ENCODE assay signal across 20 cellular contexts in the genomic region with DNA sequence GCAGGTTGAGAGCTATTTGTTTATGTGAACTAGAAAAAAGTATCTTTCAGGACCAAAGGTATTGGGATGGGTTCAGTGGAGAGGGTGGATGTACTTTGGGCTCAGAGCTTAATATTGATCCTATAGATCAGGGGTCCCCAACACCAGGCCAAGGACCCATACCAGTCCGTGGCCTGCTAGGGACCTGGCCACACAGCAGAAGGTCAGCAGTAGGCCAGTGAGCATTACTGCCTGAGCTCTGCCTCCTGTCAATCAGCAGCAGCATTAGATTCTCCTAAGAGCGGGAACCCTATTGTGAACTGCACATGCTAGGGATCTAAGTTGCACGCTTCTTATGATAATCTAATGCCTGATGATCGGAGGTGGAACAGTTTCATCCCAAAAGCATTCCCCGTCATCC.
DNase-seq lines count a peak whose midpoint lies in the region; ATAC-seq, FAIRE-seq and TF ChIP-seq lines count a peak whose summit lies in the region.
"Had no signal": no experiment of that assay in that cellular context is flagged by ENCODE, and none has a peak within 500 bp of the region (broad histone marks: within the 10 kb centered on the region; RNA-seq: fewer than 3 reads in every experiment).

No MANE protein-coding gene starts in this region.

- POLR2A ChIA-PET in SK-N-SH (lab: Yijun Ruan, JAX): no interaction called here
- POLR2A ChIA-PET in activated CD8-positive, alpha-beta T cell treated with anti-CD3 and anti-CD28 coated beads, Interleukin-2, amount 10 ng/mL, durations not matched to agents 7 days and 5 days (lab: Charles Lee): interaction anchor here (0.6 kb wide), 1 partner anchor 791 kb away, joined by 3 read pairs; no protein-coding TSS in a partner anchor
- POLR2A ChIA-PET in activated CD8-positive, alpha-beta T cell treated with anti-CD3 and anti-CD28 coated beads for 36 hours (lab: Charles Lee): no interaction called here
- POLR2A ChIA-PET in PC-3 (lab: Charles Lee; ENCODE audit: unreplicated experiment): no interaction called here
- POLR2A ChIA-PET in endothelial cell of umbilical vein (lab: Charles Lee): interaction anchor here (1.5 kb wide), 1 partner anchor 93 kb away, joined by 8 read pairs; no protein-coding TSS in a partner anchor

- H3K4me1 ChIP-seq in SK-N-SH (ENCODE audit: control insufficient read depth in 1 of 2, insufficient read depth in 2 of 2, low read depth in 1 of 2, low read length in 1 of 2) (no peaks in the 10 kb centered on the region), PC-3 (ENCODE audit: insufficient read depth, low read length) (peaks cover 35% of the 10 kb centered on the region), endothelial cell of umbilical vein (ENCODE audit: control insufficient read depth, extremely low read depth, insufficient read depth, low read length) (peaks cover 39% of the 10 kb centered on the region)
- H3K4me1 ChIP-seq: BLaER1, Caco-2 had no signal

- H3K27me3 ChIP-seq in SK-N-SH (ENCODE audit: insufficient read depth) (no peaks in the 10 kb centered on the region), PC-3 (ENCODE audit: low read length) (no peaks in the 10 kb centered on the region), endothelial cell of umbilical vein (ENCODE audit: control insufficient read depth in 2 of 2, insufficient read depth in 2 of 2, low read length in 2 of 2) (no peaks in the 10 kb centered on the region)
- H3K27me3 ChIP-seq: BLaER1 had no signal

- H3F3A ChIP-seq in SK-N-SH (replicated peaks; ENCODE audit: insufficient read depth): peaks cover 24% of the 10 kb centered on the region
- no peaks in the 10 kb centered on the region for H3F3A ChIP-seq in PC-3 (ENCODE audit: low read length, unreplicated experiment)

- no peak for TF ChIP-seq POLR2A in endothelial cell of umbilical vein (IDR thresholded peaks at IDR 0.05; ENCODE audit: low read depth, low read length)

- no peaks in the 10 kb centered on the region for H3K36me3 Mint-ChIP-seq in activated CD8-positive, alpha-beta T cell treated with anti-CD3 and anti-CD28 coated beads, Interleukin-2, amount 10 ng/mL, durations not matched to agents 7 days and 5 days (ENCODE audit: low read depth)
- H3K36me3 Mint-ChIP-seq in activated CD8-positive, alpha-beta T cell treated with anti-CD3 and anti-CD28 coated beads for 36 hours (ENCODE audit: low read depth): no peaks in the 10 kb centered on the region
- H3K36me3 Mint-ChIP-seq: CD4-positive, CD25-positive, alpha-beta regulatory T cell; CD8-positive, alpha-beta T cell had no signal

- CTCF ChIA-PET in SK-N-SH (lab: Yijun Ruan, JAX) (interaction anchor here (0.7 to 3.7 kb wide), 19 partner anchors 10 to 1048 kb away, joined by 3 to 45 read pairs (median 4); no protein-coding TSS in a partner anchor), PC-3 (lab: Charles Lee) (interaction anchor here (1.0 kb wide), 1 partner anchor 106 kb away, joined by 3 read pairs; no protein-coding TSS in a partner anchor), endothelial cell of umbilical vein (lab: Charles Lee) (interaction anchor here (0.7 to 5.0 kb wide), 36 partner anchors 9 to 514 kb away, joined by 3 to 45 read pairs (median 4); partner anchors contain the start of gene PLPP4)
- CTCF ChIA-PET in activated CD8-positive, alpha-beta T cell treated with anti-CD3 and anti-CD28 coated beads, Interleukin-2, amount 10 ng/mL, durations not matched to agents 7 days and 5 days (lab: Charles Lee): interaction anchor here (0.8 to 3.1 kb wide), 4 partner anchors 10 to 514 kb away, joined by 3 to 18 read pairs (median 4); no protein-coding TSS in a partner anchor
- CTCF ChIA-PET in activated CD8-positive, alpha-beta T cell treated with anti-CD3 and anti-CD28 coated beads for 36 hours (lab: Charles Lee): interaction anchor here (0.8 to 1.5 kb wide), 3 partner anchors 10 to 130 kb away, joined by 3 to 5 read pairs (median 4); no protein-coding TSS in a partner anchor

- H3K9me2 ChIP-seq in SK-N-SH (no peaks in the 10 kb centered on the region), PC-3 (replicated peaks; ENCODE audit: low read length) (no peaks in the 10 kb centered on the region)

- peaks cover 2% of the 10 kb centered on the region for H3K27me3 Mint-ChIP-seq in activated CD8-positive, alpha-beta T cell treated with anti-CD3 and anti-CD28 coated beads, Interleukin-2, amount 10 ng/mL, durations not matched to agents 7 days and 5 days (ENCODE audit: low read depth)
- H3K27me3 Mint-ChIP-seq in activated CD8-positive, alpha-beta T cell treated with anti-CD3 and anti-CD28 coated beads for 36 hours: peaks cover 8% of the 10 kb centered on the region
- H3K27me3 Mint-ChIP-seq: CD4-positive, CD25-positive, alpha-beta regulatory T cell had no signal

- FAIRE-seq in endothelial cell of umbilical vein (lab: Jason Lieb, UNC): no peak

- DNase-seq in SK-N-SH (no peak), PC-3 (no peak), endothelial cell of umbilical vein (ENCODE audit: low read depth, low spot score) (no peak), T-helper 2 cell (no peak)
- no peak for DNase-seq in activated CD8-positive, alpha-beta T cell treated with anti-CD3 and anti-CD28 coated beads, Interleukin-2, amount 10 ng/mL, durations not matched to agents 7 days and 5 days
- no peak for DNase-seq in activated CD8-positive, alpha-beta T cell treated with anti-CD3 and anti-CD28 coated beads for 36 hours
- DNase-seq: Caco-2; CD8-positive, alpha-beta T cell; DMS153; DND-41; H9 had no signal

- no peak for TF ChIP-seq CTCF in SK-N-SH (IDR thresholded peaks at IDR 0.05)
- TF ChIP-seq CTCF in activated CD8-positive, alpha-beta T cell treated with anti-CD3 and anti-CD28 coated beads for 36 hours (IDR thresholded peaks at IDR 0.05): no peak
- no peak for TF ChIP-seq CTCF in PC-3 (conservative IDR thresholded peaks at IDR 0.05; ENCODE audit: low read depth, low read length)
- no peak for TF ChIP-seq CTCF in endothelial cell of umbilical vein (IDR thresholded peaks at IDR 0.05; ENCODE audit: extremely low read depth in 1 of 2, insufficient read depth in 1 of 2, low read depth in 1 of 2, low read length in 2 of 2)

- H3K27ac Mint-ChIP-seq in activated CD8-positive, alpha-beta T cell treated with anti-CD3 and anti-CD28 coated beads, Interleukin-2, amount 10 ng/mL, durations not matched to agents 7 days and 5 days: no peak overlapping the region
- H3K27ac Mint-ChIP-seq in activated CD8-positive, alpha-beta T cell treated with anti-CD3 and anti-CD28 coated beads for 36 hours: no peak overlapping the region
- H3K27ac Mint-ChIP-seq: B cell; CD8-positive, alpha-beta T cell; GM23338; H9; HFFc6 had no signal

- no peak overlapping the region for H3K4me2 ChIP-seq in SK-N-SH
- peak overlapping the region; percentile 82 for H3K4me2 ChIP-seq in PC-3 (ENCODE audit: low read length)
- H3K4me2 ChIP-seq in endothelial cell of umbilical vein (ENCODE audit: insufficient read depth, low read length): peak overlapping the region; percentile 89
- H3K4me2 ChIP-seq: BLaER1, GM23338 had no signal

- no peaks in the 10 kb centered on the region for H3K9me3 Mint-ChIP-seq in activated CD8-positive, alpha-beta T cell treated with anti-CD3 and anti-CD28 coated beads, Interleukin-2, amount 10 ng/mL, durations not matched to agents 7 days and 5 days (ENCODE audit: insufficient read depth)
- H3K9me3 Mint-ChIP-seq in activated CD8-positive, alpha-beta T cell treated with anti-CD3 and anti-CD28 coated beads for 36 hours: no peaks in the 10 kb centered on the region
- H3K9me3 Mint-ChIP-seq: CD4-positive, CD25-positive, alpha-beta regulatory T cell; CD8-positive, alpha-beta T cell; H9; HFFc6 had no signal

- H3K36me3 ChIP-seq in SK-N-SH (replicated peaks in 1 of 2; ENCODE audit: control insufficient read depth in 1 of 2, insufficient read depth in 2 of 2, low read length in 1 of 2) (no peaks in the 10 kb centered on the region), PC-3 (ENCODE audit: low read depth, low read length) (no peaks in the 10 kb centered on the region), endothelial cell of umbilical vein (ENCODE audit: control insufficient read depth in 2 of 2, extremely low read depth in 1 of 2, insufficient read depth in 2 of 2, low read length in 2 of 2) (no peaks in the 10 kb centered on the region)
- H3K36me3 ChIP-seq: BLaER1 had no signal

- H3K9me3 ChIP-seq in SK-N-SH: no peaks in the 10 kb centered on the region
- H3K9me3 ChIP-seq in PC-3 (ENCODE audit: low read length): no peaks in the 10 kb centered on the region
- no peaks in the 10 kb centered on the region for H3K9me3 ChIP-seq in endothelial cell of umbilical vein (replicated peaks; ENCODE audit: control insufficient read depth, insufficient read depth, low read length)
- H3K9me3 ChIP-seq: BLaER1, Caco-2 had no signal

- dilution Hi-C loops in endothelial cell of umbilical vein (cut with MboI; ENCODE audit: extremely low pct_ligation_motif_present, low sequenced_read_pairs): no loop called here

- TF ChIP-seq RAD21 in SK-N-SH (IDR thresholded peaks at IDR 0.05; ENCODE audit: low read length): no peak

- 63% methylated on average over 3 of the region's 5 CpGs for WGBS in SK-N-SH (ENCODE audit: low lambda C conversion rate)

- no peak overlapping the region for H3K9ac ChIP-seq in SK-N-SH
- H3K9ac ChIP-seq in PC-3 (ENCODE audit: low read length): peak overlapping the region; percentile 36; the same call in 1 of the 2 replicates
- H3K9ac ChIP-seq in endothelial cell of umbilical vein (replicated peaks; ENCODE audit: extremely low read depth, insufficient read depth, low read length): peak overlapping the region; percentile 45
- H3K9ac ChIP-seq: BLaER1 had no signal

- ATAC-seq in SK-N-SH treated with all-trans-retinoic acid at 6 μM for 48 hours (peak; percentile 27; the same call in 1 of the 3 replicates), PC-3 (no peak), GM19035 (IDR thresholded peaks at IDR 0.05; ENCODE audit: unreplicated experiment) (no peak)
- peak; percentile 37 for ATAC-seq in activated CD8-positive, alpha-beta T cell treated with anti-CD3 and anti-CD28 coated beads, Interleukin-2, amount 10 ng/mL, durations not matched to agents 7 days and 5 days
- ATAC-seq in activated CD8-positive, alpha-beta T cell treated with anti-CD3 and anti-CD28 coated beads for 36 hours: no peak
- ATAC-seq: CD8-positive, alpha-beta T cell had no signal

- H3K4me1 Mint-ChIP-seq in activated CD8-positive, alpha-beta T cell treated with anti-CD3 and anti-CD28 coated beads, Interleukin-2, amount 10 ng/mL, durations not matched to agents 7 days and 5 days (ENCODE audit: low read depth): no peaks in the 10 kb centered on the region
- no peaks in the 10 kb centered on the region for H3K4me1 Mint-ChIP-seq in activated CD8-positive, alpha-beta T cell treated with anti-CD3 and anti-CD28 coated beads for 36 hours (ENCODE audit: low read depth)
- H3K4me1 Mint-ChIP-seq: B cell; CD4-positive, CD25-positive, alpha-beta regulatory T cell; GM23338 had no signal

- H4K20me1 ChIP-seq in SK-N-SH (ENCODE audit: insufficient read depth) (no peaks in the 10 kb centered on the region), PC-3 (ENCODE audit: low read length) (no peaks in the 10 kb centered on the region), endothelial cell of umbilical vein (replicated peaks; ENCODE audit: control insufficient read depth, extremely low read depth, insufficient read depth, low read length) (no peaks in the 10 kb centered on the region)
- H4K20me1 ChIP-seq: BLaER1 had no signal

- intact Hi-C loops in activated CD8-positive, alpha-beta T cell treated with anti-CD3 and anti-CD28 coated beads for 36 hours (cut with micrococcal nuclease): loop anchor here (5.0 kb wide), 1 partner anchor 313 kb away; no protein-coding TSS in a partner anchor
- intact Hi-C loops in PC-3 (cut with micrococcal nuclease): loop anchor here (2.0 kb wide), 1 partner anchor 135 kb away; no protein-coding TSS in a partner anchor
- intact Hi-C loops in endothelial cell of umbilical vein (cut with micrococcal nuclease): loop anchor here (1.0 to 2.0 kb wide), 5 partner anchors 51 to 513 kb away; partner anchors contain the start of genes PLPP4 and WDR11

- no peaks in the 10 kb centered on the region for H3K9me1 ChIP-seq in endothelial cell of umbilical vein (replicated peaks; ENCODE audit: control insufficient read depth, extremely low read depth, insufficient read depth, low read length)

- no TSS peak for BruUV-seq in PC-3 (replicated peaks; lab: Mats Ljungman, UMichigan)
- no TSS peak for BruUV-seq in endothelial cell of umbilical vein (replicated peaks; lab: Mats Ljungman, UMichigan)

- H2AFZ ChIP-seq in SK-N-SH (ENCODE audit: low read depth) (no peak overlapping the region), PC-3 (ENCODE audit: low read length) (0 out of 2 replicates have a peak overlapping the region, but pooled peaks have one; percentile 36), endothelial cell of umbilical vein (ENCODE audit: low read depth, low read length) (no peak overlapping the region)
- H2AFZ ChIP-seq: GM23338 had no signal

- H3K27ac ChIP-seq in SK-N-SH (ENCODE audit: low read depth in 2 of 2, low read length in 1 of 2) (no peak overlapping the region), PC-3 (ENCODE audit: low read length) (peak overlapping the region; percentile 80), endothelial cell of umbilical vein (ENCODE audit: insufficient read depth, low read depth, low read length) (peak overlapping the region; percentile 81)
- H3K27ac ChIP-seq: 22Rv1, BLaER1, C4-2B had no signal

- H3K4me3 ChIP-seq in SK-N-SH (ENCODE audit: low read depth in 2 of 2, low read length in 1 of 2): no peak overlapping the region
- H3K4me3 ChIP-seq in PC-3 (ENCODE audit: low read length): peak overlapping the region; percentile 64
- H3K4me3 ChIP-seq in endothelial cell of umbilical vein (replicated peaks in 1 of 3; ENCODE audit: insufficient read depth in 1 of 3, low read depth in 1 of 3, low read length in 3 of 3): peak overlapping the region in 2 of 3 experiments; percentile 6 to 61
- H3K4me3 ChIP-seq: BLaER1, GM23338 had no signal

- no peak for TF ChIP-seq EP300 in SK-N-SH (IDR thresholded peaks at IDR 0.05; ENCODE audit: borderline replicate concordance in 1 of 2, low read depth in 1 of 2, low read length in 1 of 2)

- H3K79me2 ChIP-seq in SK-N-SH (ENCODE audit: insufficient read depth) (no peaks in the 10 kb centered on the region), PC-3 (ENCODE audit: low read length) (peaks cover 29% of the 10 kb centered on the region), endothelial cell of umbilical vein (ENCODE audit: control insufficient read depth, insufficient read depth, low read length) (peaks cover 45% of the 10 kb centered on the region)

- no peak overlapping the region for H3K4me3 Mint-ChIP-seq in activated CD8-positive, alpha-beta T cell treated with anti-CD3 and anti-CD28 coated beads, Interleukin-2, amount 10 ng/mL, durations not matched to agents 7 days and 5 days
- no peak overlapping the region for H3K4me3 Mint-ChIP-seq in activated CD8-positive, alpha-beta T cell treated with anti-CD3 and anti-CD28 coated beads for 36 hours
- H3K4me3 Mint-ChIP-seq: B cell; CD4-positive, CD25-positive, alpha-beta regulatory T cell; CD8-positive, alpha-beta T cell; GM23338; H9; HFFc6 had no signal

Comparison
In these comparisons a context has a peak if more than half of its experiments do, and no peak if none do; other contexts are left out.
1. ATAC-seq: peak in SK-N-SH treated with all-trans-retinoic acid at 6 μM for 48 hours (single experiment) and activated CD8-positive, alpha-beta T cell treated with anti-CD3 and anti-CD28 coated beads, Interleukin-2, amount 10 ng/mL, durations not matched to agents 7 days and 5 days (single experiment); none in activated CD8-positive, alpha-beta T cell treated with anti-CD3 and anti-CD28 coated beads for 36 hours (single experiment), PC-3 (single experiment) and GM19035 (single experiment).
2. POLR2A ChIA-PET loops: an anchor here in activated CD8-positive, alpha-beta T cell treated with anti-CD3 and anti-CD28 coated beads, Interleukin-2, amount 10 ng/mL, durations not matched to agents 7 days and 5 days (0.6 kb wide) and endothelial cell of umbilical vein (1.5 kb wide); none called in SK-N-SH, activated CD8-positive, alpha-beta T cell treated with anti-CD3 and anti-CD28 coated beads for 36 hours and PC-3.
3. H3K27ac ChIP-seq: peak in PC-3 (single experiment) and endothelial cell of umbilical vein (single experiment); none in SK-N-SH (0 of 2).
4. H3K4me3 ChIP-seq: peak in PC-3 (single experiment) and endothelial cell of umbilical vein (2 of 3); none in SK-N-SH (0 of 2).